In the genomic region with DNA sequence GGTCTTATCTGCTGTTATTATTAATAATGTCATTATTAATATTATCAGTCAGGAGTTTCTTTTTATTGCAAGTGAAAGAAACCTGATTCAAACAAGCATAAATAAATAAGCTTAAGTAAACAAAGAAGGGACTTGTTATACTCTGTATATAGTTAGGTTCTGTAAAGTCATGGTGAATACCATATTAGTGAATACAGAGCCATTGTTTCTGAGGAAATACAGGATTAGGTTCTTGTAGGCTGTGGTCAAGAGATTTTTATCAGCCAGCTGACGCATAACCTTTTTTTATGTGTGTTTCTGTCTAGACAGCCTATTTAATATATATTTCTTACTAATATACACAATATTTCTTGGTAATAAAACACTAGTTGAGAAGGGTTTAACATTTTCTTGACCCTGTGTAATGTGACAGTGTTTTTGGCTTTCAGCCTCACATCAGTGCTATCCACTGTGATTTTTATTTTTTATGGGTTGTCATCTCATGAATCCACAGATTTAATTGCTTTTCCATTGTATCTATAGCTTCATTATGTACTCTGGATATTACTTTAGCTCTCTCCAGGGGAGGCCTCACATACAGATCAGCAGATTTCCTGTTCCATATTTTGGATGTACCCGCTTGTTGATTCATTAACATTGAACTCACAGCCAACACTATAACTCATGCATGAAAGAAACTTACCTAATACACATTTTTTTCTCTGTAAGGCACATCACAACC, we compare ENCODE assay signal across 11 cellular contexts. TPM values are rescaled to one million over a fixed set of nuclear protein-coding genes. Genes with fewer than 3 reads are reported as not detected.
DNase-seq lines count a peak whose midpoint lies in the region; ATAC-seq, FAIRE-seq and TF ChIP-seq lines count a peak whose summit lies in the region.
"Had no signal": no experiment of that assay in that cellular context is flagged by ENCODE, and none has a peak within 500 bp of the region (broad histone marks: within the 10 kb centered on the region; RNA-seq: fewer than 3 reads in every experiment).

No MANE protein-coding gene starts in this region.

- WGBS in K562 (ENCODE audit: insufficient coverage, low coverage, missing lambda C conversion rate): 56% methylated on average over 2 of the region's 2 CpGs

- CTCF ChIA-PET in K562 (lab: Yijun Ruan, JAX; ENCODE audit: low intra/inter-chr PET ratio): no interaction called here

- H3K27me3 ChIP-seq in left ventricle myocardium inferior (ENCODE audit: low read depth): no peaks in the 10 kb centered on the region
- no peaks in the 10 kb centered on the region for H3K27me3 ChIP-seq in K562 (ENCODE audit: control insufficient read depth in 2 of 2, insufficient read depth in 2 of 2, low read length in 2 of 2)

- intact Hi-C loops in left ventricle myocardium inferior (cut with micrococcal nuclease): no loop called here
- intact Hi-C loops in Right ventricle myocardium inferior (cut with DNase I): no loop called here
- intact Hi-C loops in K562 (cut with micrococcal nuclease): no loop called here

- no peaks in the 10 kb centered on the region for H4K20me1 ChIP-seq in K562 (replicated peaks; ENCODE audit: control insufficient read depth, insufficient read depth, low read length)

- TF ChIP-seq EP300 in K562 (IDR thresholded peaks at IDR 0.05; ENCODE audit: low read length): no peak

- H3K9me3 ChIP-seq in left ventricle myocardium inferior (replicated peaks) (no peaks in the 10 kb centered on the region), K562 (replicated peaks; ENCODE audit: control insufficient read depth, insufficient read depth, low read depth, low read length) (no peaks in the 10 kb centered on the region)

- FAIRE-seq in K562 (lab: Jason Lieb, UNC): no peak

- peaks cover 17% of the 10 kb centered on the region for H3K36me3 ChIP-seq in left ventricle myocardium inferior
- H3K36me3 ChIP-seq in K562 (ENCODE audit: control insufficient read depth, insufficient read depth, low read length): peaks cover 3% of the 10 kb centered on the region; the same call in 1 of the 3 replicates

- in situ Hi-C loops in K562 (cut with MboI): no loop called here

- no TSS peak for BruUV-seq in K562 (replicated peaks; lab: Mats Ljungman, UMichigan)

- peak overlapping the region; percentile 20 for H3K4me3 ChIP-seq in left ventricle myocardium inferior
- no peak overlapping the region for H3K4me3 ChIP-seq in K562

- TF ChIP-seq POLR2A in K562 (conservative IDR thresholded peaks at IDR 0.05): no peak

- no peak for TF ChIP-seq CTCF in left ventricle myocardium inferior (IDR thresholded peaks at IDR 0.05; ENCODE audit: borderline replicate concordance)
- TF ChIP-seq CTCF in K562 (IDR thresholded peaks at IDR 0.05 in 2 of 3, conservative IDR thresholded peaks at IDR 0.05 in 1 of 3; ENCODE audit: insufficient read depth in 2 of 3, low read depth in 1 of 3, low read length in 3 of 3): no peak

- DNase-seq in left ventricle myocardium inferior (no peak), Right ventricle myocardium inferior (ENCODE audit: missing footprints) (no peak), K562 (ENCODE audit: extremely low read depth in 1 of 4, low spot score in 3 of 4) (no peak), lung microvascular endothelial cell (ENCODE audit: low read depth in 2 of 2) (peak; percentile 41 to 92), NCI-H2107 treated with DMSO at 0.1 percent for 48 hours (lab: John Stamatoyannopoulos, UW; ENCODE audit: unreplicated experiment) (no peak), superior temporal gyrus (ENCODE audit: extremely low spot score) (no peak)
- DNase-seq: Karpas-422; stimulated activated naive CD4-positive, alpha-beta T cell; T-helper 1 cell had no signal

- no peak overlapping the region for H3K9ac ChIP-seq in K562 (ENCODE audit: insufficient read depth in 1 of 2, low read depth in 2 of 2, low read length in 2 of 2)

- TF ChIP-seq RAD21 in K562 (CRISPR knock-in tag; conservative IDR thresholded peaks at IDR 0.05 in 1 of 2, IDR thresholded peaks at IDR 0.05 in 1 of 2): no peak

- no peak overlapping the region for H3K4me2 ChIP-seq in K562 (ENCODE audit: insufficient read depth, low read length)

- no peaks in the 10 kb centered on the region for H3K79me2 ChIP-seq in K562 (ENCODE audit: control insufficient read depth, insufficient read depth, low read length)

- POLR2A ChIA-PET in K562 (lab: Yijun Ruan, JAX): no interaction called here

- no peak overlapping the region for H2AFZ ChIP-seq in K562 (ENCODE audit: low read depth, low read length)

- peaks cover 74% of the 10 kb centered on the region for H3K4me1 ChIP-seq in left ventricle myocardium inferior
- H3K4me1 ChIP-seq in K562 (replicated peaks in 1 of 2; ENCODE audit: control insufficient read depth in 2 of 2, insufficient read depth in 2 of 2, low read length in 2 of 2): peaks cover 0 to 15% of the 10 kb centered on the region in 2 experiments; a peak in 3 of 5 replicates

- ATAC-seq in Right ventricle myocardium inferior: no peak
- ATAC-seq in K562: no peak
- ATAC-seq in GM21825 (IDR thresholded peaks at IDR 0.05; ENCODE audit: unreplicated experiment): no peak
- ATAC-seq in HG02938 (IDR thresholded peaks at IDR 0.05; ENCODE audit: unreplicated experiment): no peak

- no peaks in the 10 kb centered on the region for H3K9me1 ChIP-seq in K562 (ENCODE audit: control insufficient read depth, insufficient read depth, low read length)

- peak overlapping the region; percentile 69 for H3K27ac ChIP-seq in left ventricle myocardium inferior (replicated peaks)
- H3K27ac ChIP-seq in K562 (ENCODE audit: extremely low read depth, low read depth, low read length): no peak overlapping the region

TF ChIP-seq in K562, 482 proteins besides CTCF, POLR2A, EP300 and RAD21 (continues in another document):
- TF ChIP-seq PHTF2 (CRISPR knock-in tag; IDR thresholded peaks at IDR 0.05) (no peak), ZBTB1 (CRISPR knock-in tag; IDR thresholded peaks at IDR 0.05; ENCODE audit: borderline replicate concordance, low read depth) (no peak), TEAD1 (CRISPR knock-in tag; IDR thresholded peaks at IDR 0.05) (no peak), PHB2 (IDR thresholded peaks at IDR 0.05; ENCODE audit: low read depth) (no peak), JUND (IDR thresholded peaks at IDR 0.05; ENCODE audit: borderline replicate concordance, low read depth, low read length) (peak; percentile 11; the same call in 1 of the 2 replicates), JUND (tag; IDR thresholded peaks at IDR 0.05; ENCODE audit: borderline replicate concordance, low read depth, low read length) (no peak), SUPT5H (IDR thresholded peaks at IDR 0.05) (no peak), DACH1 (IDR thresholded peaks at IDR 0.05; ENCODE audit: partially characterized antibody) (peak; percentile 56), PTTG1 (tag; IDR thresholded peaks at IDR 0.05; ENCODE audit: low read depth) (no peak)
- TF ChIP-seq, protein P1, sequence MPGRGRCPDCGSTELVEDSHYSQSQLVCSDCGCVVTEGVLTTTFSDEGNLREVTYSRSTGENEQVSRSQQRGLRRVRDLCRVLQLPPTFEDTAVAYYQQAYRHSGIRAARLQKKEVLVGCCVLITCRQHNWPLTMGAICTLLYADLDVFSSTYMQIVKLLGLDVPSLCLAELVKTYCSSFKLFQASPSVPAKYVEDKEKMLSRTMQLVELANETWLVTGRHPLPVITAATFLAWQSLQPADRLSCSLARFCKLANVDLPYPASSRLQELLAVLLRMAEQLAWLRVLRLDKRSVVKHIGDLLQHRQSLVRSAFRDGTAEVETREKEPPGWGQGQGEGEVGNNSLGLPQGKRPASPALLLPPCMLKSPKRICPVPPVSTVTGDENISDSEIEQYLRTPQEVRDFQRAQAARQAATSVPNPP (IDR thresholded peaks at IDR 0.05; ENCODE audit: borderline replicate concordance, insufficient read depth, insufficient read length): no peak
- TF ChIP-seq, protein P2, sequence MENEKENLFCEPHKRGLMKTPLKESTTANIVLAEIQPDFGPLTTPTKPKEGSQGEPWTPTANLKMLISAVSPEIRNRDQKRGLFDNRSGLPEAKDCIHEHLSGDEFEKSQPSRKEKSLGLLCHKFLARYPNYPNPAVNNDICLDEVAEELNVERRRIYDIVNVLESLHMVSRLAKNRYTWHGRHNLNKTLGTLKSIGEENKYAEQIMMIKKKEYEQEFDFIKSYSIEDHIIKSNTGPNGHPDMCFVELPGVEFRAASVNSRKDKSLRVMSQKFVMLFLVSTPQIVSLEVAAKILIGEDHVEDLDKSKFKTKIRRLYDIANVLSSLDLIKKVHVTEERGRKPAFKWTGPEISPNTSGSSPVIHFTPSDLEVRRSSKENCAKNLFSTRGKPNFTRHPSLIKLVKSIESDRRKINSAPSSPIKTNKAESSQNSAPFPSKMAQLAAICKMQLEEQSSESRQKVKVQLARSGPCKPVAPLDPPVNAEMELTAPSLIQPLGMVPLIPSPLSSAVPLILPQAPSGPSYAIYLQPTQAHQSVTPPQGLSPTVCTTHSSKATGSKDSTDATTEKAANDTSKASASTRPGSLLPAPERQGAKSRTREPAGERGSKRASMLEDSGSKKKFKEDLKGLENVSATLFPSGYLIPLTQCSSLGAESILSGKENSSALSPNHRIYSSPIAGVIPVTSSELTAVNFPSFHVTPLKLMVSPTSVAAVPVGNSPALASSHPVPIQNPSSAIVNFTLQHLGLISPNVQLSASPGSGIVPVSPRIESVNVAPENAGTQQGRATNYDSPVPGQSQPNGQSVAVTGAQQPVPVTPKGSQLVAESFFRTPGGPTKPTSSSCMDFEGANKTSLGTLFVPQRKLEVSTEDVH (IDR thresholded peaks at IDR 0.05; ENCODE audit: low read depth, partially characterized antibody): no peak

RNA-seq across cellular contexts. Expression of a gene that starts 8.0 kb away (rescaled TPM):
- total RNA-seq in left ventricle myocardium inferior (56.8 TPM), Right ventricle myocardium inferior (49.5 TPM), K562 (2014; rRNA removed) (4.4 and 5.4 TPM in 2 replicates), K562 (2014; rRNA removed; fragmentation: Illumina TruSeq; extraction: Trizol) (8.2 and 9.0 TPM in 2 replicates), K562 (2015; rRNA removed; fragmentation: Illumina TruSeq; extraction: Trizol) (6.9 and 7.6 TPM in 2 replicates), K562 (2021) (10.8 and 12.2 TPM in 2 replicates), lung microvascular endothelial cell (7.5 and 9.8 TPM in 2 replicates)
- total RNA-seq in K562 (2011; cell fraction: chromatin; rRNA removed; ENCODE audit: low replicate concordance): 21.7 and 41.3 TPM in 2 replicates
- total RNA-seq in K562 (2011; cell fraction: nucleolus; rRNA removed): 8.5 and 10.9 TPM in 2 replicates
- 15.7 and 21.5 TPM in 2 replicates for total RNA-seq in K562 (2011; cell fraction: nucleoplasm; rRNA removed)
- polyA plus RNA-seq in K562 (2011; rRNA removed) (12.1 and 13.1 TPM in 2 replicates), K562 (2014; fragmentation: Illumina TruSeq; extraction: Trizol) (8.8 and 9.5 TPM in 2 replicates), K562 (2014; fragmentation: Nextera tagmentation; extraction: Ambion mirVana) (1 to 10 TPM; 1.8 to 2.0 TPM), K562 (2014; rRNA removed) (7.0 and 7.5 TPM in 2 replicates)
- 5.0 and 9.1 TPM in 2 replicates for polyA plus RNA-seq in K562 (2011; cell fraction: cytosol; rRNA removed)
- 19.0 and 25.7 TPM in 2 replicates for polyA plus RNA-seq in K562 (2011; cell fraction: nucleus; rRNA removed)
- 5.5 and 8.2 TPM in 2 replicates for polyA plus RNA-seq in K562 (2012)
- 27.0 and 32.0 TPM in 2 replicates for polyA minus RNA-seq in K562 (2011; rRNA and poly(A)+ RNA removed)
- polyA minus RNA-seq in K562 (2011; cell fraction: cytosol; rRNA and poly(A)+ RNA removed): 7.3 and 7.5 TPM in 2 replicates
- 18.7 and 32.4 TPM in 2 replicates for polyA minus RNA-seq in K562 (2011; cell fraction: nucleus; rRNA and poly(A)+ RNA removed)

Comparison
In these comparisons a context has a peak if more than half of its experiments do, and no peak if none do; other contexts are left out.
1. DNase-seq: peak in lung microvascular endothelial cell (2 of 2); none in left ventricle myocardium inferior (single experiment), Right ventricle myocardium inferior (single experiment), K562 (0 of 4), NCI-H2107 treated with DMSO at 0.1 percent for 48 hours (single experiment) and superior temporal gyrus (single experiment).